ENCODE assay signal across 8 cellular contexts in the genomic region with DNA sequence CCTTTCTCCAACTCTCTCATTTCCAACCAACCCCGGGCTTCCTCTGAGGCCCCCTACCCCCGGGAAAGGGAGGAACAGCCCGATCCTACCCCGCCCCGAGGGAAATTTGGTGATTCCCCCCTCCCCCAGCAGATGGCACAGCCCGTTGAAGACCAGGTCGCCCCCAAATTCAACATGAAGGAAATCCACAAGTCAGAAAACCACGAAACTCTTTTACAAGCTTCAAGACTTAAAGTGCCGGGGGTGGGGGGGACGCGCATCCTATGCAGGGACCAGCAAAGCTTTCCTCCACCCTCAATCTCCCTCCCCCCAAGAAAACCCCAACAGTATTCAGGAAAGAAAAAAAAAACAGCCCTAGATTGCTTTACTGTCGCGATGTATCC. TPM values are rescaled to one million over a fixed set of nuclear protein-coding genes. Genes with fewer than 3 reads are reported as not detected.
DNase-seq lines count a peak whose midpoint lies in the region; ATAC-seq, FAIRE-seq and TF ChIP-seq lines count a peak whose summit lies in the region.

No MANE protein-coding gene starts in this region.

- H3K4me3 ChIP-seq in PC-3 (ENCODE audit: low read length): peak overlapping the region; percentile 80

- peak overlapping the region; percentile 94 for H3K4me2 ChIP-seq in PC-3 (ENCODE audit: low read length)

- H3K9ac ChIP-seq in PC-3 (ENCODE audit: low read length): peak overlapping the region; percentile 66; the same call in 1 of the 2 replicates

- H3K4me1 Mint-ChIP-seq in endothelial cell (ENCODE audit: unreplicated experiment) (peaks cover 7% of the 10 kb centered on the region), progenitor cell of endocrine pancreas (ENCODE audit: low read depth) (peaks cover 8% of the 10 kb centered on the region)

- H3K9me3 ChIP-seq in PC-3 (ENCODE audit: low read length): no peaks in the 10 kb centered on the region

- TF ChIP-seq CTCF in GM12874 (IDR thresholded peaks at IDR 0.05; ENCODE audit: insufficient read depth, low read depth, low read length): 0 out of 2 replicates have a peak, but pooled peaks have one; percentile 25
- TF ChIP-seq CTCF in PC-3 (conservative IDR thresholded peaks at IDR 0.05; ENCODE audit: low read depth, low read length): no peak
- no peak for TF ChIP-seq CTCF in endothelial cell (IDR thresholded peaks at IDR 0.05; ENCODE audit: unreplicated experiment)
- TF ChIP-seq CTCF in progenitor cell of endocrine pancreas (IDR thresholded peaks at IDR 0.05; ENCODE audit: unreplicated experiment): no peak
- no peak for TF ChIP-seq CTCF in D721Med (IDR thresholded peaks at IDR 0.05; ENCODE audit: insufficient read depth, missing control alignments)
- TF ChIP-seq CTCF in GM10248 (IDR thresholded peaks at IDR 0.05; ENCODE audit: control extremely low read depth, extremely low read depth, low read depth, missing control alignments): no peak

- CTCF ChIA-PET in PC-3 (lab: Charles Lee): no interaction called here
- CTCF ChIA-PET in GM10248 (lab: Yijun Ruan, JAX): interaction anchor here (1.0 to 1.9 kb wide), 5 partner anchors 10 to 176 kb away, joined by 3 to 9 read pairs (median 7); no protein-coding TSS in a partner anchor

- no peak for FAIRE-seq in D721Med (lab: Jason Lieb, UNC)

- no peak overlapping the region for H3K27ac ChIP-seq in PC-3 (ENCODE audit: low read length)

- 0 out of 2 replicates have a peak, but pooled peaks cover 5% of the 10 kb centered on the region for H3K36me3 ChIP-seq in PC-3 (ENCODE audit: low read depth, low read length)

- no peaks in the 10 kb centered on the region for H3K9me3 Mint-ChIP-seq in endothelial cell (ENCODE audit: unreplicated experiment)
- H3K9me3 Mint-ChIP-seq in progenitor cell of endocrine pancreas (ENCODE audit: low read depth): no peaks in the 10 kb centered on the region

- H3K27me3 Mint-ChIP-seq in endothelial cell (ENCODE audit: unreplicated experiment) (peaks cover 6% of the 10 kb centered on the region), progenitor cell of endocrine pancreas (no peaks in the 10 kb centered on the region)

- POLR2A ChIA-PET in PC-3 (lab: Charles Lee; ENCODE audit: unreplicated experiment): no interaction called here
- POLR2A ChIA-PET in GM10248 (lab: Yijun Ruan, JAX): no interaction called here

- H3K27ac Mint-ChIP-seq in endothelial cell (ENCODE audit: unreplicated experiment) (peak overlapping the region; percentile 79), progenitor cell of endocrine pancreas (peak overlapping the region; percentile 99)

- no peaks in the 10 kb centered on the region for H3F3A ChIP-seq in PC-3 (ENCODE audit: low read length, unreplicated experiment)

- BruUV-seq in PC-3 (replicated peaks; lab: Mats Ljungman, UMichigan): TSS peak; percentile 41

- H2AFZ ChIP-seq in PC-3 (ENCODE audit: low read length): no peak overlapping the region

- DNase-seq in PC-3 (no peak), endothelial cell (ENCODE audit: low spot score) (no peak), progenitor cell of endocrine pancreas (ENCODE audit: low spot score, unreplicated experiment) (no peak), NCI-H1694 (lab: John Stamatoyannopoulos, UW) (no peak), D721Med (ENCODE audit: insufficient read length, low spot score) (no peak), GM10248 (ENCODE audit: extremely low spot score) (no peak)

- no peak for ATAC-seq in PC-3
- no peak for ATAC-seq in GM21526 (IDR thresholded peaks at IDR 0.05; ENCODE audit: low FRiP score, unreplicated experiment)

- H3K27me3 ChIP-seq in PC-3 (ENCODE audit: low read length): no peaks in the 10 kb centered on the region

- peaks cover 29% of the 10 kb centered on the region for H3K79me2 ChIP-seq in PC-3 (ENCODE audit: low read length)

- H3K4me3 Mint-ChIP-seq in endothelial cell (ENCODE audit: unreplicated experiment): peak overlapping the region; percentile 98
- H3K4me3 Mint-ChIP-seq in progenitor cell of endocrine pancreas (ENCODE audit: low read depth): peak overlapping the region; percentile 92

- no peaks in the 10 kb centered on the region for H3K4me1 ChIP-seq in PC-3 (ENCODE audit: insufficient read depth, low read length)

- H4K20me1 ChIP-seq in PC-3 (ENCODE audit: low read length): no peaks in the 10 kb centered on the region

- H3K36me3 Mint-ChIP-seq in endothelial cell (ENCODE audit: low read depth, unreplicated experiment): peaks cover 16% of the 10 kb centered on the region
- peaks cover 5% of the 10 kb centered on the region for H3K36me3 Mint-ChIP-seq in progenitor cell of endocrine pancreas (ENCODE audit: insufficient read depth)

- intact Hi-C loops in PC-3 (cut with micrococcal nuclease): loop anchor here (5.0 to 10.0 kb wide), 2 partner anchors 43 to 106 kb away; partner anchors contain the start of gene UQCR11

- no peaks in the 10 kb centered on the region for H3K9me2 ChIP-seq in PC-3 (replicated peaks; ENCODE audit: low read length)

RNA-seq across cellular contexts. Expression of gene TCF3, which starts 1.8 kb away (rescaled TPM):
- total RNA-seq in PC-3 (2014; rRNA removed) (147 and 196 TPM in 2 replicates), endothelial cell (ENCODE audit: unreplicated experiment) (255 TPM), progenitor cell of endocrine pancreas (318 and 334 TPM in 2 replicates)

RNA-seq across cellular contexts. Expression of gene UQCR11, which starts 45.4 kb away (rescaled TPM):
- total RNA-seq in PC-3 (2014; rRNA removed) (148 and 157 TPM in 2 replicates), endothelial cell (ENCODE audit: unreplicated experiment) (182 TPM), progenitor cell of endocrine pancreas (156 and 171 TPM in 2 replicates)

RNA-seq across cellular contexts. Expression of gene MBD3, which starts 58.0 kb away (rescaled TPM):
- total RNA-seq in PC-3 (2014; rRNA removed) (131 and 164 TPM in 2 replicates), endothelial cell (ENCODE audit: unreplicated experiment) (81.4 TPM), progenitor cell of endocrine pancreas (131 and 133 TPM in 2 replicates)
